In genomic region chr2:10260130-10260529, GRCh38 we compare ENCODE assay signal across 17 cellular contexts. TPM values are rescaled to one million over a fixed set of nuclear protein-coding genes. Genes with fewer than 3 reads are reported as not detected.
DNase-seq lines count a peak whose midpoint lies in the region; ATAC-seq and FAIRE-seq lines count a peak whose summit lies in the region.
"Had no signal": no experiment of that assay in that cellular context is flagged by ENCODE, and none has a peak within 500 bp of the region (broad histone marks: within the 10 kb centered on the region; RNA-seq: fewer than 3 reads in every experiment).

No MANE protein-coding gene starts in this region.

- H3K27ac ChIP-seq in right cardiac atrium (ENCODE audit: low read length) (no peak overlapping the region), aorta (ENCODE audit: low read depth in 1 of 2, low read length in 2 of 2) (no peak overlapping the region)

- 86% methylated on average over 12 of the region's 12 CpGs for WGBS in right cardiac atrium
- 77 to 85% methylated on average over 12 of the region's 12 CpGs for WGBS in aorta, 2 donors

- H3K27me3 ChIP-seq in right cardiac atrium (ENCODE audit: control insufficient read depth, insufficient read depth), result no peaks in the 10 kb centered on the region
- no peaks in the 10 kb centered on the region for H3K27me3 ChIP-seq in aorta (ENCODE audit: control insufficient read depth in 1 of 2, insufficient read depth in 2 of 2, low read length in 1 of 2)

- DNase-seq in left ventricle myocardium superior (peak; percentile 3), right cardiac atrium (no peak), RCC 7860 (ENCODE audit: low spot score) (peak; percentile 33), left colon (peak; percentile 75 to 85), aorta (peak; percentile 9 to 38), 8988T (no peak), globus pallidus (ENCODE audit: low spot score) (no peak)
- DNase-seq: activated CD4-positive, CD25-positive, alpha-beta regulatory T cell; activated effector memory CD4-positive, alpha-beta T cell treated with anti-CD3 and anti-CD28 coated beads, Interleukin-2, amount 50 U/mL, for 16 hours; cortex of kidney; GF-D8; head of caudate nucleus; KG1; kidney glomerular epithelial cell; NCI-H1694; NCI-H526 had no signal

- intact Hi-C loops in left ventricle myocardium superior (cut with micrococcal nuclease) (no loop called here), right cardiac atrium (cut with DNase I) (no loop called here), left colon (cut with DNase I, micrococcal nuclease) (no loop called here), aorta (cut with DNase I) (no loop called here)

- H3K9me3 ChIP-seq in right cardiac atrium (ENCODE audit: control insufficient read depth, low read length), result no peaks in the 10 kb centered on the region
- no peaks in the 10 kb centered on the region for H3K9me3 ChIP-seq in aorta (ENCODE audit: control insufficient read depth, low read length)

- no peak for FAIRE-seq in RCC 7860 (lab: Jason Lieb, UNC)

- H3K36me3 ChIP-seq in aorta (ENCODE audit: control insufficient read depth in 1 of 2, insufficient read depth in 2 of 2, low read length in 1 of 2), result no peaks in the 10 kb centered on the region

- H3K4me1 ChIP-seq in right cardiac atrium (ENCODE audit: control insufficient read depth, insufficient read depth, low read length) (no peaks in the 10 kb centered on the region), aorta (ENCODE audit: control insufficient read depth in 1 of 2, insufficient read depth in 2 of 2, low read length in 2 of 2) (no peaks in the 10 kb centered on the region)

- ATAC-seq in left ventricle myocardium superior (no peak), right cardiac atrium (no peak), left colon (peak; percentile 97), aorta (ENCODE audit: low FRiP score) (no peak), GM19035 (IDR thresholded peaks at IDR 0.05; ENCODE audit: unreplicated experiment) (no peak)

- H3K4me3 ChIP-seq in right cardiac atrium (ENCODE audit: low read length), result no peak overlapping the region
- H3K4me3 ChIP-seq in aorta (ENCODE audit: low read length in 2 of 2), result no peak overlapping the region

RNA-seq across cellular contexts. Expression of gene HPCAL1, which starts 42.6 kb away (rescaled TPM):
- total RNA-seq in left ventricle myocardium superior, result 40.5 TPM
- 10 to 100 TPM; 18.5 to 32.2 (median 24.2) TPM for total RNA-seq in right cardiac atrium
- polyA plus RNA-seq in right cardiac atrium, result 32.0 TPM
- total RNA-seq in left colon, result 10 to 100 TPM; 73.1 to 85.7 TPM
- 10 to 100 TPM; 21.4 to 28.1 TPM for total RNA-seq in aorta
- 10 to 100 TPM; 22.4 to 39.9 TPM for polyA plus RNA-seq in aorta

Comparison
In these comparisons a context has a peak if more than half of its experiments do, and no peak if none do; other contexts are left out.
1. DNase-seq: peak in left ventricle myocardium superior (single experiment), RCC 7860 (single experiment), left colon (2 of 2) and aorta (2 of 2); none in right cardiac atrium (0 of 3), 8988T (single experiment) and globus pallidus (single experiment).